Comparison of ENCODE assay signal across 8 cellular contexts in genomic region chr12:31324845-31325523, GRCh38.
DNase-seq lines count a peak whose midpoint lies in the region; ATAC-seq and TF ChIP-seq lines count a peak whose summit lies in the region.

No MANE protein-coding gene starts in this region.

- peak; percentile 30 for TF ChIP-seq POLR2A in NB4 (IDR thresholded peaks at IDR 0.05; ENCODE audit: extremely low read depth, insufficient read length)

- H3K4me3 ChIP-seq in NB4 (ENCODE audit: low read depth, low read length), result peak overlapping the region; percentile 99
- H3K4me3 ChIP-seq in WERI-Rb-1 (ENCODE audit: low read depth, low read length), result peak overlapping the region; percentile 83

- peak; percentile 62 for DNase-seq in AG20443 (ENCODE audit: low spot score)
- peak; percentile 69 for DNase-seq in NB4 (ENCODE audit: low read depth)
- DNase-seq in WERI-Rb-1, result peak; percentile 30
- DNase-seq in caudate nucleus (lab: John Stamatoyannopoulos, UW), result peak in 29 of 61 donors; percentile 1 to 56 (median 25)
- peak; percentile 85 for DNase-seq in kidney glomerular epithelial cell (lab: John Stamatoyannopoulos, UW)
- DNase-seq in stimulated activated CD4-positive, alpha-beta T cell treated with anti-CD3 and anti-CD28 coated beads, Interleukin-1b, Interleukin-23, amount 100 ng/mL, for 24 hours (ENCODE audit: low read depth in 4 of 4, low spot score in 1 of 4), result peak; percentile 16 to 23 (median 20)

- H3K27ac ChIP-seq in WERI-Rb-1, result peak overlapping the region; percentile 88
- peak overlapping the region; percentile 44 for H3K27ac ChIP-seq in caudate nucleus (ENCODE audit: low read depth, low read length)

- H3K9me3 ChIP-seq in WERI-Rb-1 (ENCODE audit: severe bottlenecking), result no peaks in the 10 kb centered on the region

- ATAC-seq in GM19455 (IDR thresholded peaks at IDR 0.05; ENCODE audit: unreplicated experiment) (peak; percentile 14), GM18873 (IDR thresholded peaks at IDR 0.05; ENCODE audit: low FRiP score, unreplicated experiment) (no peak)

- peaks cover 16% of the 10 kb centered on the region for H3K36me3 ChIP-seq in WERI-Rb-1

- TF ChIP-seq CTCF in NB4 (IDR thresholded peaks at IDR 0.05; ENCODE audit: low read depth, low read length), result no peak
- TF ChIP-seq CTCF in WERI-Rb-1 (IDR thresholded peaks at IDR 0.05; ENCODE audit: low read depth, low read length), result no peak

- H3K27me3 ChIP-seq in WERI-Rb-1 (ENCODE audit: insufficient read depth, low read depth, severe bottlenecking), result no peaks in the 10 kb centered on the region
